In the genomic region with DNA sequence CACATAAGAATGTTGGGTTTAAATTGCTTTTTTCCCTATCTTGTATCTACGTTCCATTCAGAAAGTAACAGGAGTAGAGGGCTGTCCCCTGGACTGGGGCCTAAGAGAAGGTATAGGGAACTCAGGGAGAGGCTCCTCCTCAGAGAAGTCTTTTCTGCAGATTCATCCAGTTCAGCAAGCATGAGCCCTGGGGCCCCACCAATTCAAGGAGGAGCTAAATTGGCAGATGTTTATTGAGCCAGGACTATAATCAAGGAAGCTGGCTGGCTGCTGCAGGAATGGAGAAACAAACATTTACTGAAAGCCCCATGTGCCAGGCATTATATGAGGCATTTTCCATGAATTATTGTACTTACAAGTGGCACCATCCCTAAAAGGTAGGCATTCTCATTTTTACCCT, we compare ENCODE assay signal across 22 cellular contexts. TPM values are rescaled to one million over a fixed set of nuclear protein-coding genes. Genes with fewer than 3 reads are reported as not detected.
DNase-seq lines count a peak whose midpoint lies in the region; ATAC-seq, FAIRE-seq and TF ChIP-seq lines count a peak whose summit lies in the region.
"Had no signal": no experiment of that assay in that cellular context is flagged by ENCODE, and none has a peak within 500 bp of the region (broad histone marks: within the 10 kb centered on the region; RNA-seq: fewer than 3 reads in every experiment).

No MANE protein-coding gene starts in this region.

- H3F3A ChIP-seq in GM23248 (ENCODE audit: insufficient read depth) = peaks cover 19% of the 10 kb centered on the region

- no peak for TF ChIP-seq POLR2A in body of pancreas (IDR thresholded peaks at IDR 0.05)

- ATAC-seq in left colon (peak; percentile 74), body of pancreas (no peak)

- H3K9me3 ChIP-seq in GM23248 (ENCODE audit: low read depth) = no peaks in the 10 kb centered on the region
- no peaks in the 10 kb centered on the region for H3K9me3 ChIP-seq in astrocyte (ENCODE audit: insufficient read depth, low read depth, low read length)
- H3K9me3 ChIP-seq in body of pancreas = no peaks in the 10 kb centered on the region

- peak overlapping the region; percentile 93 for H3K27ac Mint-ChIP-seq in astrocyte (ENCODE audit: unreplicated experiment)
- H3K27ac Mint-ChIP-seq: H9, IgD-negative memory B cell had no signal

- H3K4me2 ChIP-seq in GM23248 (ENCODE audit: unreplicated experiment) = no peak overlapping the region
- H3K4me2 ChIP-seq in astrocyte (ENCODE audit: low read length) = no peak overlapping the region

- H2AFZ ChIP-seq in GM23248 (no peak overlapping the region), astrocyte (ENCODE audit: low read depth, low read length) (no peak overlapping the region)

- WGBS in GM23248 (ENCODE audit: low coverage in 1 of 2, low lambda C conversion rate in 2 of 2, missing lambda C conversion rate in 2 of 2), 2 experiments = 44 to 55% methylated on average over 1 of the region's 1 CpG
- 48% methylated on average over 1 of the region's 1 CpG for WGBS in body of pancreas, 2 donors

- TF ChIP-seq CTCF in astrocyte (IDR thresholded peaks at IDR 0.05; ENCODE audit: insufficient read depth, low read depth, low read length) (no peak), body of pancreas (IDR thresholded peaks at IDR 0.05) (no peak)

- intact Hi-C loops in left colon (cut with DNase I, micrococcal nuclease) (no loop called here), body of pancreas (cut with DNase I) (no loop called here)

- no peaks in the 10 kb centered on the region for H3K9me2 ChIP-seq in GM23248 (ENCODE audit: insufficient read depth)

- H3K4me3 ChIP-seq in GM23248 = no peak overlapping the region
- H3K4me3 ChIP-seq in astrocyte (ENCODE audit: insufficient read depth, low read depth, low read length) = no peak overlapping the region
- H3K4me3 ChIP-seq in body of pancreas = no peak overlapping the region

- H3K4me1 Mint-ChIP-seq in astrocyte (ENCODE audit: low read depth, unreplicated experiment) = peaks cover 31% of the 10 kb centered on the region
- H3K4me1 Mint-ChIP-seq: IgD-negative memory B cell had no signal

- H3K9ac ChIP-seq in GM23248 (no peak overlapping the region), astrocyte (ENCODE audit: low read length) (no peak overlapping the region)

- H3K27me3 Mint-ChIP-seq in astrocyte (ENCODE audit: low read depth, unreplicated experiment) = no peaks in the 10 kb centered on the region

- H3K36me3 Mint-ChIP-seq in astrocyte (ENCODE audit: low read depth, unreplicated experiment) = no peaks in the 10 kb centered on the region
- H3K36me3 Mint-ChIP-seq: IgD-negative memory B cell had no signal

- no peaks in the 10 kb centered on the region for H3K36me3 ChIP-seq in GM23248 (ENCODE audit: low read depth)
- H3K36me3 ChIP-seq in astrocyte (ENCODE audit: insufficient read depth, low read length) = no peaks in the 10 kb centered on the region
- no peaks in the 10 kb centered on the region for H3K36me3 ChIP-seq in body of pancreas (replicated peaks in 1 of 2; ENCODE audit: insufficient read depth in 1 of 2, low read depth in 2 of 2)

- H4K20me1 ChIP-seq in GM23248 (ENCODE audit: insufficient read depth) (no peaks in the 10 kb centered on the region), astrocyte (ENCODE audit: insufficient read depth, low read length) (no peaks in the 10 kb centered on the region)

- H3K27ac ChIP-seq in GM23248 (no peak overlapping the region), astrocyte (ENCODE audit: low read depth, low read length) (no peak overlapping the region), body of pancreas (no peak overlapping the region), caudate nucleus (ENCODE audit: low read depth, low read length) (no peak overlapping the region)
- H3K27ac ChIP-seq: HL-60 had no signal

- H3K4me1 ChIP-seq in GM23248 (ENCODE audit: insufficient read depth) (peaks cover 26% of the 10 kb centered on the region), astrocyte (ENCODE audit: insufficient read depth, low read length) (peaks cover 13% of the 10 kb centered on the region), body of pancreas (no peaks in the 10 kb centered on the region)

- H3K27me3 ChIP-seq in GM23248 (replicated peaks; ENCODE audit: insufficient read depth) (no peaks in the 10 kb centered on the region), astrocyte (ENCODE audit: insufficient read depth, low read length) (no peaks in the 10 kb centered on the region), body of pancreas (no peaks in the 10 kb centered on the region)

- no peaks in the 10 kb centered on the region for H3K79me2 ChIP-seq in GM23248 (ENCODE audit: insufficient read depth)
- H3K79me2 ChIP-seq in astrocyte (ENCODE audit: insufficient read depth, low read length) = no peaks in the 10 kb centered on the region

- DNase-seq in EH (ENCODE audit: low read depth) (peak; percentile 43), GM23248 (peak; percentile 27), astrocyte (ENCODE audit: low read depth) (no peak), left colon (peak; percentile 49 to 75), body of pancreas (no peak), caudate nucleus (lab: John Stamatoyannopoulos, UW) (no peak), NCI-H748 (lab: John Stamatoyannopoulos, UW; ENCODE audit: unreplicated experiment) (no peak)
- DNase-seq: ACHN, DMS79 treated with DMSO at 0.1 percent for 48 hours, GF-D8, H9, Karpas-422, NCI-H1092, NCI-H146, NCI-H510A treated with DMSO at 0.1 percent for 48 hours, Right ventricle myocardium superior, SW 1271, T-helper 2 cell had no signal

- H3K4me3 Mint-ChIP-seq in astrocyte (ENCODE audit: unreplicated experiment) = no peak overlapping the region
- H3K4me3 Mint-ChIP-seq: CD14-positive monocyte, H9, IgD-negative memory B cell had no signal

- FAIRE-seq in astrocyte (lab: Jason Lieb, UNC) = no peak
- FAIRE-seq: HTR-8/SVneo had no signal

- in situ Hi-C loops in GM23248 (cut with MboI) = no loop called here

- peaks cover 3% of the 10 kb centered on the region for H3K9me3 Mint-ChIP-seq in astrocyte (ENCODE audit: unreplicated experiment)
- H3K9me3 Mint-ChIP-seq: H9 had no signal

RNA-seq across cellular contexts. Expression of gene LARS2, which starts 22.1 kb away (rescaled TPM):
- 13.7 and 18.2 TPM in 2 replicates for total RNA-seq in GM23248 (2014; rRNA removed; shearing (Covaris generic))
- polyA plus RNA-seq in GM23248 (2016; fragmentation: Nextera tagmentation; extraction: Ambion mirVana) = 7.1 and 7.5 TPM in 2 replicates
- total RNA-seq in astrocyte = 19.2 and 20.8 TPM in 2 replicates
- 10 to 100 TPM; 23.2 to 27.8 TPM for total RNA-seq in left colon
- total RNA-seq in body of pancreas = 10 to 100 TPM in 1 of 2 donors, 1 to 10 TPM in 1; 5.7 to 55.4 TPM

Comparison
In these comparisons a context has a peak if more than half of its experiments do, and no peak if none do; other contexts are left out.
1. DNase-seq: peak in EH (single experiment), GM23248 (single experiment) and left colon (2 of 2); none in astrocyte (single experiment), body of pancreas (0 of 4), caudate nucleus (0 of 61) and NCI-H748 (single experiment).